8 cellular contexts compared by ENCODE assay signal in the genomic region with DNA sequence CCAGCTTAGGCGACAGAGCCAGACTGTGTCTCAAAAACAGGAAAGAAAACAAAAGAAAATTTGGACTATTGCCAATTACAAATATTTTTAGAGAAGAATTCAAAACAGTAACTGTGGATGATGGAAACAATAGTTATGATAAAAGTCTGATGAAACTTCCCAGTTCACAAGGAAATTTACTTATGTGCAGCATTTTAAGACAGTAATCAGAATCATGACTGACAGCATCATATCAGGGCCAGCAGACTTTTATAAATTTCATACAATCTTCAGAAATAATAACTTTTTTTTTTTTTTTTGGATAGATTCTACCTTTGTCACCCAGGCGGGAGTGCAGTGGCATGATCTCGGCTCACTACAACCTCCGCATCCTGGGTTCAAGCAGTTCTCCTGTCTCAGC. TPM values are rescaled to one million over a fixed set of nuclear protein-coding genes. Genes with fewer than 3 reads are reported as not detected.
DNase-seq lines count a peak whose midpoint lies in the region; ATAC-seq and TF ChIP-seq lines count a peak whose summit lies in the region.
"Not testable (repeated sequence)": the region's sequence is repeated elsewhere in the genome, so short reads cannot be mapped to it uniquely, and the experiment has no call there.

Gene NPIPB5, plus strand, starts transcription at position 301 of the 400 bp plus-strand sequence. CDS start 2,911 bp downstream, outside the sequence.

- intact Hi-C loops in Caco-2 (cut with micrococcal nuclease; ENCODE audit: unreplicated experiment); activated naive CD4-positive, alpha-beta T cell treated with anti-CD3 and anti-CD28 coated beads for 36 hours (cut with micrococcal nuclease); heart right ventricle (cut with DNase I); psoas muscle (cut with DNase I); upper lobe of right lung (cut with DNase I): not testable (repeated sequence)

- H3K4me3 Mint-ChIP-seq in Caco-2 (ENCODE audit: unreplicated experiment); activated naive CD4-positive, alpha-beta T cell treated with anti-CD3 and anti-CD28 coated beads for 36 hours; endodermal cell; mesothelial cell of epicardium: not testable (repeated sequence)

- not testable (repeated sequence) for H3K9me3 ChIP-seq in Caco-2; SJSA1 (replicated peaks); endodermal cell (ENCODE audit: control insufficient read depth, low read length); heart right ventricle; psoas muscle; upper lobe of right lung

- H3K27me3 ChIP-seq in Caco-2 (replicated peaks; ENCODE audit: control insufficient read depth, insufficient read depth, low read length); SJSA1 (replicated peaks); endodermal cell (ENCODE audit: control insufficient read depth, insufficient read depth, low read length, poor library complexity, severe bottlenecking); heart right ventricle; psoas muscle (ENCODE audit: insufficient read depth in 3 of 3, low read length in 2 of 3); upper lobe of right lung: not testable (repeated sequence)

- H3K9ac ChIP-seq in endodermal cell (ENCODE audit: extremely low read depth, low read length, poor library complexity, severe bottlenecking), result not testable (repeated sequence)

- POLR2A ChIA-PET in Caco-2 (lab: Charles Lee), result not testable (repeated sequence)

- H3K4me1 ChIP-seq in Caco-2; SJSA1 (replicated peaks); endodermal cell (ENCODE audit: control insufficient read depth, insufficient read depth, low read length); heart right ventricle; psoas muscle; upper lobe of right lung: not testable (repeated sequence)

- H3K36me3 Mint-ChIP-seq in Caco-2 (ENCODE audit: insufficient read depth, unreplicated experiment); activated naive CD4-positive, alpha-beta T cell treated with anti-CD3 and anti-CD28 coated beads for 36 hours (ENCODE audit: low read depth); endodermal cell (ENCODE audit: low read depth); mesothelial cell of epicardium: not testable (repeated sequence)

- H3K27ac ChIP-seq in SJSA1; endodermal cell (ENCODE audit: low read depth, low read length); heart right ventricle; psoas muscle; upper lobe of right lung: not testable (repeated sequence)

- BruUV-seq in Caco-2 (replicated peaks; lab: Mats Ljungman, UMichigan), result not testable (repeated sequence)

- no CpG with 5 or more reads among the region's 4 CpGs for WGBS in endodermal cell (ENCODE audit: insufficient coverage in 1 of 2, insufficient read length in 1 of 2), 2 experiments
- no CpG with 5 or more reads among the region's 4 CpGs for WGBS in heart right ventricle, 2 donors
- WGBS in psoas muscle, 3 donors, result no CpG with 5 or more reads among the region's 4 CpGs

- H3K27ac Mint-ChIP-seq in Caco-2 (ENCODE audit: unreplicated experiment); activated naive CD4-positive, alpha-beta T cell treated with anti-CD3 and anti-CD28 coated beads for 36 hours; endodermal cell; mesothelial cell of epicardium: not testable (repeated sequence)

- H3K36me3 ChIP-seq in Caco-2 (ENCODE audit: control insufficient read depth, insufficient read depth, low read length); SJSA1; endodermal cell (ENCODE audit: control insufficient read depth, insufficient read depth, low read length); heart right ventricle; psoas muscle (ENCODE audit: insufficient read depth in 1 of 2, low read depth in 1 of 2); upper lobe of right lung: not testable (repeated sequence)

- not testable (repeated sequence) for H3K4me1 Mint-ChIP-seq in Caco-2 (ENCODE audit: low read depth, unreplicated experiment); activated naive CD4-positive, alpha-beta T cell treated with anti-CD3 and anti-CD28 coated beads for 36 hours (ENCODE audit: low read depth); endodermal cell; mesothelial cell of epicardium

- DNase-seq in Caco-2; SJSA1 (ENCODE audit: low read depth in 1 of 2, low spot score in 2 of 2); activated naive CD4-positive, alpha-beta T cell treated with anti-CD3 and anti-CD28 coated beads for 36 hours; endodermal cell; heart right ventricle; mesothelial cell of epicardium (ENCODE audit: low spot score in 2 of 2, unreplicated experiment in 2 of 2); psoas muscle; upper lobe of right lung: not testable (repeated sequence)

- not testable (repeated sequence) for TF ChIP-seq CTCF in Caco-2 (IDR thresholded peaks at IDR 0.05; ENCODE audit: insufficient read depth in 1 of 2, low read depth in 1 of 2, low read length in 1 of 2, severe bottlenecking in 1 of 2, unreplicated experiment in 1 of 2); endodermal cell (conservative IDR thresholded peaks at IDR 0.05); heart right ventricle (IDR thresholded peaks at IDR 0.05); mesothelial cell of epicardium (IDR thresholded peaks at IDR 0.05; ENCODE audit: unreplicated experiment); psoas muscle (IDR thresholded peaks at IDR 0.05); upper lobe of right lung (IDR thresholded peaks at IDR 0.05)

- not testable (repeated sequence) for H3K9me3 Mint-ChIP-seq in Caco-2 (ENCODE audit: unreplicated experiment); activated naive CD4-positive, alpha-beta T cell treated with anti-CD3 and anti-CD28 coated beads for 36 hours; endodermal cell; mesothelial cell of epicardium

- not testable (repeated sequence) for H3K4me3 ChIP-seq in Caco-2 (ENCODE audit: low read depth, low read length); SJSA1; endodermal cell (ENCODE audit: low read length); heart right ventricle; psoas muscle; upper lobe of right lung

- CTCF ChIA-PET in Caco-2 (lab: Charles Lee); activated naive CD4-positive, alpha-beta T cell treated with anti-CD3 and anti-CD28 coated beads for 36 hours (lab: Charles Lee): not testable (repeated sequence)

- not testable (repeated sequence) for H3K27me3 Mint-ChIP-seq in Caco-2 (ENCODE audit: insufficient read depth, unreplicated experiment); activated naive CD4-positive, alpha-beta T cell treated with anti-CD3 and anti-CD28 coated beads for 36 hours (ENCODE audit: low read depth); endodermal cell (ENCODE audit: insufficient read depth); mesothelial cell of epicardium (ENCODE audit: low read depth)

- ATAC-seq in heart right ventricle, psoas muscle, upper lobe of right lung: not testable (repeated sequence)

RNA-seq across cellular contexts. Expression of gene NPIPB5, which starts in this region (rescaled TPM):
- total RNA-seq in Caco-2 (2022) (208 and 216 TPM in 2 replicates), endodermal cell (100 to 1,000 TPM; 275 to 318 TPM), heart right ventricle (10 to 100 TPM; 46.5 to 85.4 (median 60.9) TPM), mesothelial cell of epicardium (346 to 393 TPM (median 369 TPM) in 3 replicates), psoas muscle (100 to 1,000 TPM in 1 of 4 donors, 10 to 100 TPM in 3; 59.7 to 107 (median 84.0) TPM), upper lobe of right lung (226 TPM)
- 21.5 and 46.7 TPM in 2 replicates for total RNA-seq in SJSA1 (2014; rRNA removed; shearing (Covaris generic))
- 100 to 1,000 TPM; 131 to 140 TPM for total RNA-seq in activated naive CD4-positive, alpha-beta T cell treated with anti-CD3 and anti-CD28 coated beads for 36 hours
- 71.5 TPM for polyA plus RNA-seq in endodermal cell (2013, experiment 1 of 2)
- polyA plus RNA-seq in endodermal cell (2013, experiment 2 of 2), result 72.4 TPM
- polyA plus RNA-seq in heart right ventricle (100 to 1,000 TPM in 1 of 2 donors, 10 to 100 TPM in 1; 21.8 to 162 TPM), psoas muscle (10 to 100 TPM; 29.2 to 51.5 (median 31.0) TPM)
